ENCODE assay signal across 8 cellular contexts in genomic region chr12:120971299-120972180, GRCh38. TPM values are rescaled to one million over a fixed set of nuclear protein-coding genes. Genes with fewer than 3 reads are reported as not detected.
DNase-seq lines count a peak whose midpoint lies in the region; ATAC-seq and TF ChIP-seq lines count a peak whose summit lies in the region.

No MANE protein-coding gene starts in this region.

- H3K9me3 ChIP-seq in A673 (ENCODE audit: low read depth, low read length, poor library complexity, severe bottlenecking) (no peaks in the 10 kb centered on the region), tibial nerve (no peaks in the 10 kb centered on the region)

- no peak overlapping the region for H3K4me3 Mint-ChIP-seq in central memory CD8-positive, alpha-beta T cell

- 39 to 47% methylated on average over 13 of the region's 13 CpGs for WGBS in tibial nerve, 2 donors

- TF ChIP-seq CTCF in A673 (conservative IDR thresholded peaks at IDR 0.05; ENCODE audit: low read depth, low read length): peak; percentile 90
- peak; percentile 74 for TF ChIP-seq CTCF in GM10266 (IDR thresholded peaks at IDR 0.05; ENCODE audit: control insufficient read depth, insufficient read depth, low read depth, missing control alignments)
- TF ChIP-seq CTCF in tibial nerve (IDR thresholded peaks at IDR 0.05): peak; percentile 65 to 75 (median 68)

- no peak for TF ChIP-seq EP300 in tibial nerve (IDR thresholded peaks at IDR 0.05)

- no peaks in the 10 kb centered on the region for H3K36me3 ChIP-seq in A673 (ENCODE audit: insufficient read depth, low read length, poor library complexity, severe bottlenecking)
- no peaks in the 10 kb centered on the region for H3K36me3 ChIP-seq in tibial nerve

- H3K27ac ChIP-seq in A673 (ENCODE audit: low read depth, low read length, poor library complexity, severe bottlenecking) (no peak overlapping the region), tibial nerve (no peak overlapping the region)

- H3K36me3 Mint-ChIP-seq in central memory CD8-positive, alpha-beta T cell (ENCODE audit: insufficient read depth): no peaks in the 10 kb centered on the region

- no peaks in the 10 kb centered on the region for H3K27me3 Mint-ChIP-seq in central memory CD8-positive, alpha-beta T cell

- no peaks in the 10 kb centered on the region for H3K4me1 Mint-ChIP-seq in central memory CD8-positive, alpha-beta T cell

- H3K4me1 ChIP-seq in A673 (ENCODE audit: insufficient read depth, low read length, poor library complexity, severe bottlenecking): peaks cover 8% of the 10 kb centered on the region
- H3K4me1 ChIP-seq in tibial nerve: no peaks in the 10 kb centered on the region

- TF ChIP-seq POLR2A in tibial nerve (IDR thresholded peaks at IDR 0.05): no peak

- BruUV-seq in A673 (replicated peaks; lab: Mats Ljungman, UMichigan): no TSS peak

- CTCF ChIA-PET in A673 (lab: Charles Lee): interaction anchor here (0.6 to 1.3 kb wide), 11 partner anchors 11 to 390 kb away, joined by 3 to 5 read pairs (median 4); partner anchors contain the start of gene POP5

- peak; percentile 72 for ATAC-seq in central memory CD8-positive, alpha-beta T cell (replicated peaks; ENCODE audit: extremely low read depth, poor library complexity, severe bottlenecking)
- no peak for ATAC-seq in GM21423 (IDR thresholded peaks at IDR 0.05; ENCODE audit: unreplicated experiment)

- DNase-seq in A673 (ENCODE audit: low spot score) (peak; percentile 93), GM10266 (ENCODE audit: extremely low spot score) (peak; percentile 82), NCI-H1048 (lab: John Stamatoyannopoulos, UW) (peak; percentile 25), SKM-1 (lab: John Stamatoyannopoulos, UW; ENCODE audit: unreplicated experiment) (peak; percentile 41), left kidney (ENCODE audit: low read depth, low spot score) (peak; percentile 76), tibial nerve (ENCODE audit: low spot score in 2 of 2) (peak in 1 of 2 donors; percentile 33)
- peak in 1 of 2 donors; percentile 24 for DNase-seq in central memory CD8-positive, alpha-beta T cell (ENCODE audit: low spot score in 2 of 2)

- H3K9me3 Mint-ChIP-seq in central memory CD8-positive, alpha-beta T cell: no peaks in the 10 kb centered on the region

- intact Hi-C loops in A673 (cut with micrococcal nuclease; ENCODE audit: unreplicated experiment): loop anchor here (2.0 to 5.0 kb wide), 3 partner anchors 244 to 389 kb away; partner anchors contain the start of gene ACADS

- H3K4me3 ChIP-seq in A673 (ENCODE audit: low read depth, low read length, poor library complexity, severe bottlenecking): no peak overlapping the region
- no peak overlapping the region for H3K4me3 ChIP-seq in tibial nerve

- no peak overlapping the region for H3K27ac Mint-ChIP-seq in central memory CD8-positive, alpha-beta T cell (ENCODE audit: low read depth)

- POLR2A ChIA-PET in A673 (lab: Charles Lee; ENCODE audit: low non-redundant PET): interaction anchor here (0.5 kb wide), 1 partner anchor 27 kb away, joined by 4 read pairs; no protein-coding TSS in a partner anchor

- H3K27me3 ChIP-seq in A673 (replicated peaks; ENCODE audit: insufficient read depth, low read depth, low read length, poor library complexity) (no peaks in the 10 kb centered on the region), tibial nerve (no peaks in the 10 kb centered on the region)

RNA-seq across cellular contexts. Expression of gene HNF1A, which starts 6.8 kb away (rescaled TPM):
- not detected in 2 replicates for total RNA-seq in A673 (2021)
- not detected for total RNA-seq in tibial nerve

RNA-seq across cellular contexts. Expression of gene C12orf43, which starts 44.7 kb away (rescaled TPM):
- total RNA-seq in A673 (2021) (25.5 and 28.4 TPM in 2 replicates), tibial nerve (10 to 100 TPM; 15.0 to 29.7 (median 20.6) TPM)
